ENCODE assay signal across 20 cellular contexts in the genomic region with DNA sequence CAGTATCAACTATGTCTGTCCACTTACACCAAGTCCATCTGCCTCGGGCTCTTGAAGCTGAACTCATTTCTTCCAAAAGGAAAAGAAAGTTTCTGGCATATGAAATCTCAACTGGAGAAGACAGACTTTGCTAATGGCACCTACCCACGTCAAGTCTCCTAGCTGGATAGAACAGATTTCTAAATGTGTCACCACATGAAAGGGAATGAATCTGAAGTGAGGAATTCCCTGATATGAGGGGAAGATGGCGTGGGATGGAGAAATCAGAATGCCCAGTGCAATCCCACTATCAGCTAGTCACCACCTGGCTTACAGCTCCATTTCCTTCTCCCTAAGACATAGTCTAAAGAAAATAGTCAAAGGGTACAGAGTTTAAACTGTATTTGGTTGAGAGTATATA.
"Had no signal": no experiment of that assay in that cellular context is flagged by ENCODE, and none has a peak within 500 bp of the region (broad histone marks: within the 10 kb centered on the region; RNA-seq: fewer than 3 reads in every experiment).

No MANE protein-coding gene starts in this region.

- H3K27me3 ChIP-seq: esophagus muscularis mucosa, neutrophil, right lobe of liver, thyroid gland had no signal

- FAIRE-seq: endothelial cell of umbilical vein, kidney had no signal

- H3K9ac ChIP-seq: parathyroid adenoma had no signal

- H3K9me3 ChIP-seq: esophagus muscularis mucosa, neutrophil, right lobe of liver, thyroid gland had no signal

- H3K79me2 ChIP-seq: parathyroid adenoma had no signal

- H3K36me3 ChIP-seq: esophagus muscularis mucosa, neutrophil, right lobe of liver, thyroid gland had no signal

- H3K4me3 ChIP-seq: coronary artery, esophagus muscularis mucosa, right lobe of liver, smooth muscle cell, thyroid gland had no signal

- ATAC-seq: foreskin keratinocyte; left lobe of liver; natural killer cell; right lobe of liver; stimulated activated naive CD8-positive, alpha-beta T cell treated with anti-CD3 and anti-CD28 coated beads, Interleukin-15, amount 100 ng/mL, for 72 hours had no signal

- H3K27ac ChIP-seq: coronary artery, esophagus muscularis mucosa, foreskin keratinocyte, neutrophil, parathyroid adenoma, right lobe of liver, thyroid gland had no signal

- H3K4me1 ChIP-seq: esophagus muscularis mucosa, foreskin keratinocyte, parathyroid adenoma, right lobe of liver, thyroid gland had no signal

- H2AFZ ChIP-seq: parathyroid adenoma had no signal

- DNase-seq: dermis blood vessel endothelial cell; effector memory CD4-positive, alpha-beta T cell; foreskin keratinocyte; kidney; natural killer cell; right lobe of liver; stimulated activated CD4-positive, alpha-beta T cell treated with anti-CD3 and anti-CD28 coated beads, Interleukin-12 subunit alpha, Interleukin-12 subunit beta, amount 100 ng/mL, for 4 hours; stimulated activated CD4-positive, alpha-beta T cell treated with anti-CD3 and anti-CD28 coated beads, Interleukin-1b, Interleukin-23, amount 100 ng/mL, for 48 hours; stimulated activated CD4-positive, alpha-beta T cell treated with anti-CD3 and anti-CD28 coated beads, Interleukin-4, amount 100 ng/mL, for 1 hour; stimulated activated CD8-positive, alpha-beta memory T cell treated with anti-CD3 and anti-CD28 coated beads, Interleukin-4, amount 100 ng/mL, for 48 hours; stimulated activated naive CD4-positive, alpha-beta T cell; stimulated activated naive CD8-positive, alpha-beta T cell treated with anti-CD3 and anti-CD28 coated beads, Interleukin-15, amount 100 ng/mL, for 72 hours; thyroid gland had no signal

- H3K4me2 ChIP-seq: smooth muscle cell had no signal
